Comparison of ENCODE assay signal across 8 cellular contexts in genomic region chr4:123588631-123589223, GRCh38.
DNase-seq lines count a peak whose midpoint lies in the region; ATAC-seq and TF ChIP-seq lines count a peak whose summit lies in the region.

No MANE protein-coding gene starts in this region.

- H3K4ac ChIP-seq in IMR-90 (ENCODE audit: low read depth, low read length): peak overlapping the region; percentile 75

- H2BK120ac ChIP-seq in IMR-90 (ENCODE audit: low read depth, low read length): peak overlapping the region; percentile 82

- peak overlapping the region; percentile 49 for H3K14ac ChIP-seq in IMR-90 (replicated peaks; ENCODE audit: low read depth, low read length)

- TF ChIP-seq CTCF in IMR-90 (conservative IDR thresholded peaks at IDR 0.05; ENCODE audit: low read depth, low read length) (no peak), prostate gland (IDR thresholded peaks at IDR 0.05) (no peak)

- H3K9me1 ChIP-seq in IMR-90 (ENCODE audit: insufficient read depth, low read length): peaks cover 6% of the 10 kb centered on the region

- WGBS in IMR-90 (ENCODE audit: extremely low coverage in 2 of 2, insufficient read length in 1 of 2), 2 experiments: no CpG with 5 or more reads among the region's 8 CpGs
- 72% methylated on average over 8 of the region's 8 CpGs for WGBS in prostate gland

- dilution Hi-C loops in IMR-90 (cut with HindIII; ENCODE audit: low sequenced_read_pairs, unreplicated experiment): no loop called here

- peak overlapping the region; percentile 94 for H3K18ac ChIP-seq in IMR-90 (ENCODE audit: low read depth, low read length)

- H3K9ac ChIP-seq in IMR-90 (ENCODE audit: low read depth, low read length): no peak overlapping the region

- peak overlapping the region; percentile 38 for H2BK5ac ChIP-seq in IMR-90 (ENCODE audit: low read depth, low read length, poor library complexity, severe bottlenecking)

- H3K27me3 ChIP-seq in IMR-90 (ENCODE audit: control insufficient read depth, insufficient read depth, low read length) (no peaks in the 10 kb centered on the region), prostate gland (replicated peaks; ENCODE audit: insufficient read depth) (no peaks in the 10 kb centered on the region)

- peak overlapping the region; percentile 78 for H2BK20ac ChIP-seq in IMR-90 (ENCODE audit: low read depth, low read length)

- peak overlapping the region; percentile 36; the same call in 2 of the 3 replicates for H2BK15ac ChIP-seq in IMR-90 (ENCODE audit: low read depth, low read length)

- in situ Hi-C loops in IMR-90 (cut with MboI; ENCODE audit: low sequenced_read_pairs): no loop called here

- H2AK5ac ChIP-seq in IMR-90 (ENCODE audit: low read depth, low read length): peak overlapping the region; percentile 29; the same call in 1 of the 2 replicates

- H4K8ac ChIP-seq in IMR-90 (ENCODE audit: low read depth in 2 of 2, low read length in 2 of 2): peak overlapping the region; percentile 9 to 33; a peak in 1 of 4 replicates

- H3K9me3 ChIP-seq in IMR-90 (ENCODE audit: control insufficient read depth, insufficient read depth, low read length) (no peaks in the 10 kb centered on the region), prostate gland (no peaks in the 10 kb centered on the region)

- H2AFZ ChIP-seq in IMR-90 (replicated peaks; ENCODE audit: low read length, poor library complexity): no peak overlapping the region

- H3K79me1 ChIP-seq in IMR-90 (ENCODE audit: low read depth in 1 of 2, low read length in 2 of 2): no peaks in the 10 kb centered on the region

- no peak overlapping the region for H4K91ac ChIP-seq in IMR-90 (ENCODE audit: insufficient read depth, low read depth, low read length)

- no peak for TF ChIP-seq RAD21 in IMR-90 (IDR thresholded peaks at IDR 0.05; ENCODE audit: low read length)

- ATAC-seq in GM21717 (IDR thresholded peaks at IDR 0.05; ENCODE audit: unreplicated experiment): peak; percentile 71
- ATAC-seq in IMR-90 (ENCODE audit: low read depth): no peak
- no peak for ATAC-seq in left lobe of liver

- H3K4me2 ChIP-seq in IMR-90 (ENCODE audit: low read depth, low read length): peak overlapping the region; percentile 25; the same call in 1 of the 2 replicates

- peak overlapping the region; percentile 92; the same call in 1 of the 2 replicates for H3K27ac ChIP-seq in IMR-90 (ENCODE audit: insufficient read depth, low read length)
- peak overlapping the region; percentile 10 to 60 for H3K27ac ChIP-seq in prostate gland

- POLR2A ChIA-PET in IMR-90 (lab: Charles Lee; ENCODE audit: unreplicated experiment): interaction anchor here (0.7 kb wide), 1 partner anchor 9 kb away, joined by 3 read pairs; no protein-coding TSS in a partner anchor

- H3K23ac ChIP-seq in IMR-90 (ENCODE audit: low read depth, low read length): peak overlapping the region; percentile 36; the same call in 1 of the 2 replicates

- CTCF ChIA-PET in IMR-90 (lab: Yijun Ruan, JAX): interaction anchor here (0.6 to 1.1 kb wide), 2 partner anchors 13 to 909 kb away, joined by 3 read pairs; no protein-coding TSS in a partner anchor

- no peak overlapping the region for H2AK9ac ChIP-seq in IMR-90 (replicated peaks; ENCODE audit: low read depth, low read length, poor library complexity)

- H3K36me3 ChIP-seq in IMR-90 (ENCODE audit: control insufficient read depth, insufficient read depth, low read length) (no peaks in the 10 kb centered on the region), prostate gland (no peaks in the 10 kb centered on the region)

- no TSS peak for BruUV-seq in IMR-90 (replicated peaks; lab: Mats Ljungman, UMichigan)

- TF ChIP-seq POLR2A in IMR-90 (IDR thresholded peaks at IDR 0.05; ENCODE audit: low read depth, low read length) (no peak), prostate gland (IDR thresholded peaks at IDR 0.05) (no peak)

- no peaks in the 10 kb centered on the region for H4K20me1 ChIP-seq in IMR-90 (ENCODE audit: insufficient read depth, low read length)

- H4K5ac ChIP-seq in IMR-90 (ENCODE audit: low read depth, low read length): peak overlapping the region; percentile 86

- peak overlapping the region; percentile 42; the same call in 1 of the 2 replicates for H3K56ac ChIP-seq in IMR-90 (ENCODE audit: extremely low read depth, insufficient read depth, low read length)

- peak; percentile 1 for DNase-seq in GDM1 (lab: John Stamatoyannopoulos, UW)
- DNase-seq in IMR-90: peak; percentile 60
- peak; percentile 58 for DNase-seq in cerebellar cortex (ENCODE audit: low spot score)
- DNase-seq in prostate gland (ENCODE audit: low spot score): no peak
- no peak for DNase-seq in ureter (ENCODE audit: low spot score)
- no peak for DNase-seq in mesenteric fat pad (ENCODE audit: low spot score)
- DNase-seq in left lobe of liver (ENCODE audit: low spot score): no peak

- H3K4me3 ChIP-seq in IMR-90 (ENCODE audit: insufficient read depth, low read depth, low read length): no peak overlapping the region
- H3K4me3 ChIP-seq in prostate gland: no peak overlapping the region

- intact Hi-C loops in IMR-90 (cut with micrococcal nuclease): no loop called here
- intact Hi-C loops in prostate gland (cut with DNase I): no loop called here

- H3K4me1 ChIP-seq in IMR-90 (ENCODE audit: control insufficient read depth, insufficient read depth, low read length) (peaks cover 9% of the 10 kb centered on the region), prostate gland (replicated peaks) (no peaks in the 10 kb centered on the region)

TF ChIP-seq in IMR-90, 13 proteins besides CTCF, POLR2A, EP300 and RAD21:
- TF ChIP-seq MAZ (IDR thresholded peaks at IDR 0.05; ENCODE audit: borderline replicate concordance, low read depth, low read length): no peak
- TF ChIP-seq BHLHE40 (IDR thresholded peaks at IDR 0.05; ENCODE audit: low read depth, low read length): no peak

Comparison
In these comparisons a context has a peak if more than half of its experiments do, and no peak if none do; other contexts are left out.
1. DNase-seq: peak in GDM1 (single experiment), IMR-90 (single experiment) and cerebellar cortex (single experiment); none in prostate gland (single experiment), ureter (single experiment), mesenteric fat pad (single experiment) and left lobe of liver (single experiment).